1 cellular context compared by ENCODE assay signal in the genomic region with DNA sequence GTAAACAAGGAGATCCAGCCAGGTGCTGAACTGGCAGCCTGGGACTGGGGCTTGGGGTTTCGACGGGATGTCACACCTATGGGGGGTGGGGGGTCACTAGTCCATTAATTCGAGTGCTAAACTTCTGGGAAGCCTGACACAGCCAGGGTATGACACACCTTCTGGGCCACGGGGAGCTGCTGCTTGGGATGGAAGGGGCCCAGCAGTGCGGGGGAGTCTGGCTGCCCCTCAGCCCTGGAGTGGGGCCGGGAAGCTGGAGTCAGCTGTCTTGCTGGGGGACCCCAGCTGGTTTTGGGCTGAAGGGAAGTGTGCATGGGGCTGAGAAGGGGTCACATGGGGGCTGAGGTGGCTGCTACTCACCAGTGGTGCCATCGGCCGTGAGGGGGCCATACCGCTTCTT.
TF ChIP-seq lines count a peak whose summit lies in the region.

No MANE protein-coding gene starts in this region.

TF ChIP-seq in GM23338, 12 proteins besides CTCF, POLR2A, EP300 and RAD21 (continued from another document):
- TF ChIP-seq, protein P1, sequence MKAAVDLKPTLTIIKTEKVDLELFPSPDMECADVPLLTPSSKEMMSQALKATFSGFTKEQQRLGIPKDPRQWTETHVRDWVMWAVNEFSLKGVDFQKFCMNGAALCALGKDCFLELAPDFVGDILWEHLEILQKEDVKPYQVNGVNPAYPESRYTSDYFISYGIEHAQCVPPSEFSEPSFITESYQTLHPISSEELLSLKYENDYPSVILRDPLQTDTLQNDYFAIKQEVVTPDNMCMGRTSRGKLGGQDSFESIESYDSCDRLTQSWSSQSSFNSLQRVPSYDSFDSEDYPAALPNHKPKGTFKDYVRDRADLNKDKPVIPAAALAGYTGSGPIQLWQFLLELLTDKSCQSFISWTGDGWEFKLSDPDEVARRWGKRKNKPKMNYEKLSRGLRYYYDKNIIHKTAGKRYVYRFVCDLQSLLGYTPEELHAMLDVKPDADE (IDR thresholded peaks at IDR 0.05): no peak
- TF ChIP-seq POLR2AphosphoS5 (IDR thresholded peaks at IDR 0.05; ENCODE audit: low read depth): no peak
